Comparison of ENCODE assay signal across 1 cellular context in the genomic region with DNA sequence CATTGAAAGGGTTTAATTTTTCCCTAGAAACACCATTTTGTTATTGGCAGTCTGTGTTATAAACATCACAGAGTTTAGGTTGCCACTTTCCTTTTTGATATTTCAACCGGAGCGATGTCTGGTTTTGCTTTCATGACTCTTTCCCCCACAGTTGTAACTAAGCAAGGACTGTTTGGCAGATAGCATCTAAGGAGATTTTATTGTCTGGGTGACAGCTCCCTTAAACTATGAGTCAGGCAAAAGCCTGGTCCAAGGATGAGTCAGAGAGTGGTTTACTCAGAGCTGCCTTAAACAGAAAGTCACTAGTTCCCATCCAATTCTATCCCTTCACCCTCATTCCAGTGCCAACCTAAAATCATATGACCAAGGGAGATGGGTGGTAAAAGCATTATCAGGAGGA.
TF ChIP-seq lines count a peak whose summit lies in the region.

No MANE protein-coding gene starts in this region.

TF ChIP-seq in GM23338, 12 proteins besides CTCF, POLR2A, EP300 and RAD21:
- TF ChIP-seq ZNF462 (CRISPR knock-in tag; IDR thresholded peaks at IDR 0.05) (no peak), POLR2AphosphoS5 (IDR thresholded peaks at IDR 0.05; ENCODE audit: low read depth) (no peak), JUNB (IDR thresholded peaks at IDR 0.05; ENCODE audit: unreplicated experiment) (no peak), CREB1 (CRISPR knock-in tag; IDR thresholded peaks at IDR 0.05; ENCODE audit: low read depth) (no peak), EZH2phosphoT487 (IDR thresholded peaks at IDR 0.05; ENCODE audit: unreplicated experiment) (no peak)
